Comparison of ENCODE assay signal across 13 cellular contexts in genomic region chr2:101300164-101300563, GRCh38. TPM values are rescaled to one million over a fixed set of nuclear protein-coding genes. Genes with fewer than 3 reads are reported as not detected.
DNase-seq lines count a peak whose midpoint lies in the region; ATAC-seq and TF ChIP-seq lines count a peak whose summit lies in the region.
"Had no signal": no experiment of that assay in that cellular context is flagged by ENCODE, and none has a peak within 500 bp of the region (broad histone marks: within the 10 kb centered on the region; RNA-seq: fewer than 3 reads in every experiment).

No MANE protein-coding gene starts in this region.

- H3K9me3 Mint-ChIP-seq in activated naive CD4-positive, alpha-beta T cell treated with anti-CD3 and anti-CD28 coated beads, Interleukin-2, amount 50 U/mL, for 72 hours, result no peaks in the 10 kb centered on the region

- H3K36me3 ChIP-seq in HEK293 (ENCODE audit: control insufficient read depth in 2 of 2, insufficient read depth in 1 of 2, low read length in 2 of 2), result peaks cover 0 to 17% of the 10 kb centered on the region in 2 experiments; a peak in 2 of 3 replicates
- H3K36me3 ChIP-seq in psoas muscle (ENCODE audit: insufficient read depth in 1 of 2, low read depth in 1 of 2), result peaks cover 2 to 14% of the 10 kb centered on the region in 2 donors
- H3K36me3 ChIP-seq: thoracic aorta had no signal

- H3K9me3 ChIP-seq in HEK293 (ENCODE audit: control insufficient read depth, insufficient read depth, low read depth, low read length) (no peaks in the 10 kb centered on the region), psoas muscle (no peaks in the 10 kb centered on the region)
- H3K9me3 ChIP-seq: thoracic aorta had no signal

- ATAC-seq in activated naive CD4-positive, alpha-beta T cell treated with anti-CD3 and anti-CD28 coated beads, Interleukin-2, amount 50 U/mL, for 72 hours, result peak; percentile 32 to 42
- ATAC-seq in psoas muscle, result peak in 1 of 4 donors; percentile 30
- ATAC-seq in HG03565 (IDR thresholded peaks at IDR 0.05; ENCODE audit: unreplicated experiment), result no peak
- no peak for ATAC-seq in HG03460 (IDR thresholded peaks at IDR 0.05; ENCODE audit: unreplicated experiment)
- ATAC-seq: Right ventricle myocardium inferior had no signal

- no peaks in the 10 kb centered on the region for H3K27me3 ChIP-seq in psoas muscle (ENCODE audit: insufficient read depth in 3 of 3, low read length in 2 of 3)

- peaks cover under 1 to 30% of the 10 kb centered on the region in 2 donors for H3K36me3 Mint-ChIP-seq in activated naive CD4-positive, alpha-beta T cell treated with anti-CD3 and anti-CD28 coated beads, Interleukin-2, amount 50 U/mL, for 72 hours

- H3K4me1 ChIP-seq in HEK293 (ENCODE audit: control insufficient read depth, insufficient read depth, low read length) (no peaks in the 10 kb centered on the region), psoas muscle (peaks cover 78% of the 10 kb centered on the region)

- no peak overlapping the region for H3K27ac ChIP-seq in HEK293 (ENCODE audit: extremely low read depth, low read depth, low read length)
- peak overlapping the region; percentile 55 for H3K27ac ChIP-seq in psoas muscle
- H3K27ac ChIP-seq: thoracic aorta had no signal

- WGBS in psoas muscle, 3 donors, result 80 to 100% (median 85%) methylated on average over 1 of the region's 1 CpG

- no peak overlapping the region for H3K27ac Mint-ChIP-seq in activated naive CD4-positive, alpha-beta T cell treated with anti-CD3 and anti-CD28 coated beads, Interleukin-2, amount 50 U/mL, for 72 hours

- intact Hi-C loops in psoas muscle (cut with DNase I), result no loop called here

- DNase-seq in stimulated activated CD4-positive, alpha-beta T cell treated with anti-CD3 and anti-CD28 coated beads, Interleukin-15, amount 100 ng/mL, for 24 hours, result peak; percentile 39
- no peak for DNase-seq in stimulated activated CD4-positive, alpha-beta T cell treated with anti-CD3 and anti-CD28 coated beads, Interleukin-2, amount 100 ng/mL, for 48 hours
- no peak for DNase-seq in activated naive CD4-positive, alpha-beta T cell treated with anti-CD3 and anti-CD28 coated beads, Interleukin-2, amount 50 U/mL, for 72 hours (ENCODE audit: low spot score in 2 of 2)
- no peak for DNase-seq in psoas muscle
- DNase-seq in midbrain (lab: John Stamatoyannopoulos, UW), result no peak
- DNase-seq: activated gamma-delta T cell, GF-D8, H7 had no signal

- H3K4me3 ChIP-seq in HEK293 (ENCODE audit: low read depth, low read length), result no peak overlapping the region
- H3K4me3 ChIP-seq in psoas muscle, result no peak overlapping the region
- H3K4me3 ChIP-seq: thoracic aorta had no signal

- CTCF ChIA-PET in HEK293 (lab: Yijun Ruan, JAX), result no interaction called here

- TF ChIP-seq CTCF in HEK293 (tag by site-specific recombination; IDR thresholded peaks at IDR 0.05) (no peak), psoas muscle (IDR thresholded peaks at IDR 0.05) (no peak)

- POLR2A ChIA-PET in HEK293 (lab: Yijun Ruan, JAX), result interaction anchor here (0.6 kb wide), 1 partner anchor 10 kb away, joined by 3 read pairs; no protein-coding TSS in a partner anchor

TF ChIP-seq in HEK293, 187 proteins besides CTCF, POLR2A, EP300 and RAD21:
- TF ChIP-seq EGR2 (tag by site-specific recombination; IDR thresholded peaks at IDR 0.05; ENCODE audit: low read depth) (0 out of 2 replicates have a peak, but pooled peaks have one; percentile 15), ZNF354C (tag by site-specific recombination; IDR thresholded peaks at IDR 0.05; ENCODE audit: borderline replicate concordance, low read depth) (no peak), ZFHX2 (tag by site-specific recombination; conservative IDR thresholded peaks at IDR 0.05) (0 out of 2 replicates have a peak, but pooled peaks have one; percentile 26), ZNF48 (tag by site-specific recombination; IDR thresholded peaks at IDR 0.05) (no peak), GFI1B (tag by site-specific recombination; IDR thresholded peaks at IDR 0.05) (no peak)

RNA-seq across cellular contexts. Expression of gene RNF149, which starts 8.3 kb away (rescaled TPM):
- 10 to 100 TPM; 46.8 to 54.1 TPM for total RNA-seq in activated naive CD4-positive, alpha-beta T cell treated with anti-CD3 and anti-CD28 coated beads, Interleukin-2, amount 50 U/mL, for 72 hours
- total RNA-seq in psoas muscle, result 10 to 100 TPM; 13.5 to 23.7 (median 20.0) TPM
- 10 to 100 TPM; 10.7 to 22.8 (median 11.3) TPM for polyA plus RNA-seq in psoas muscle

RNA-seq across cellular contexts. Expression of gene CNOT11, which starts 47.5 kb away (rescaled TPM):
- 10 to 100 TPM; 46.1 to 56.4 TPM for total RNA-seq in activated naive CD4-positive, alpha-beta T cell treated with anti-CD3 and anti-CD28 coated beads, Interleukin-2, amount 50 U/mL, for 72 hours
- 10 to 100 TPM; 29.6 to 42.1 (median 34.8) TPM for total RNA-seq in psoas muscle
- polyA plus RNA-seq in psoas muscle, result 10 to 100 TPM; 17.1 to 38.0 (median 17.6) TPM

Comparison
In these comparisons a context has a peak if more than half of its experiments do, and no peak if none do; other contexts are left out.
1. ATAC-seq: peak in activated naive CD4-positive, alpha-beta T cell treated with anti-CD3 and anti-CD28 coated beads, Interleukin-2, amount 50 U/mL, for 72 hours (2 of 2); none in HG03565 (single experiment) and HG03460 (single experiment).